20 cellular contexts compared by ENCODE assay signal in the genomic region with DNA sequence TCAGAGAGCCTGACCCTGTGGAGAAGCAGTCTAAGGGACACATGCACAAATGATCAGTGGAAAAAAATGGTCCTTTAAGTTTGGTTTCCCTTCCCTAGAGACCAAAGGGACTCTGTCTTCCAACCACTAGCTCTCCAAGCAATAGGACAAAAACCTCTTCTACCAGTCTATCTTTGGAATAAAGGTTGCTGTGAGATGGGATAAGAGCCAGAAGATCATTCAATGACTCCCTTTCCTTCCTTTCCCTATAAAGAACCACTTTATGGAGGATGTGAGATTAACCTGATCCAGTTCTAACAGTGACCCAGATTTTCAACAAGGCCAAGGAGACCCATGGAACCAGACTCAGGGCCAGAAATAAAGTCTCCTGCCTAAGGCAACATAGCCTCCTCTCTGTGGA.
A peak's percentile ranks its signal among the peaks of the same experiment; 100 is the strongest.
DNase-seq lines count a peak whose midpoint lies in the region; ATAC-seq, FAIRE-seq and TF ChIP-seq lines count a peak whose summit lies in the region.
"Had no signal": no experiment of that assay in that cellular context is flagged by ENCODE, and none has a peak within 500 bp of the region (broad histone marks: within the 10 kb centered on the region; RNA-seq: fewer than 3 reads in every experiment).

No MANE protein-coding gene starts in this region.

- H3K9ac ChIP-seq in astrocyte (ENCODE audit: low read length), result no peak overlapping the region

- DNase-seq in heart right ventricle (no peak), left cardiac atrium (no peak), astrocyte (ENCODE audit: low read depth) (no peak), type B pancreatic cell (ENCODE audit: extremely low spot score, unreplicated experiment) (no peak), mucosa of gallbladder (ENCODE audit: low spot score) (no peak), NAMALWA (ENCODE audit: low spot score) (no peak)
- no peak for DNase-seq in naive thymus-derived CD8-positive, alpha-beta T cell
- DNase-seq in effector CD8-positive, alpha-beta T cell (lab: John Stamatoyannopoulos, UW), result no peak
- DNase-seq: activated CD4-positive, alpha-beta T cell treated with anti-CD3 and anti-CD28 coated beads for 48 hours; caudate nucleus; CD4-positive, alpha-beta T cell; DND-41; glutamatergic neuron; NCI-H1694 treated with DMSO at 0.1 percent for 48 hours; NCI-H774; SHP77 treated with DMSO at 0.1 percent for 48 hours; stimulated activated CD4-positive, alpha-beta T cell treated with anti-CD3 and anti-CD28 coated beads, Interleukin-15, amount 100 ng/mL, for 24 hours had no signal

- TF ChIP-seq CTCF in heart right ventricle (IDR thresholded peaks at IDR 0.05), result no peak
- TF ChIP-seq CTCF in astrocyte (IDR thresholded peaks at IDR 0.05; ENCODE audit: insufficient read depth, low read depth, low read length), result no peak
- TF ChIP-seq CTCF in type B pancreatic cell (conservative IDR thresholded peaks at IDR 0.05), result no peak

- H4K20me1 ChIP-seq in astrocyte (ENCODE audit: insufficient read depth, low read length), result peaks cover 15% of the 10 kb centered on the region

- no peaks in the 10 kb centered on the region for H3K27me3 ChIP-seq in heart right ventricle
- H3K27me3 ChIP-seq in astrocyte (ENCODE audit: insufficient read depth, low read length), result no peaks in the 10 kb centered on the region
- H3K27me3 ChIP-seq: suprapubic skin had no signal

- H3K27me3 Mint-ChIP-seq in astrocyte (ENCODE audit: low read depth, unreplicated experiment), result no peaks in the 10 kb centered on the region
- H3K27me3 Mint-ChIP-seq in naive thymus-derived CD8-positive, alpha-beta T cell, result no peaks in the 10 kb centered on the region
- no peaks in the 10 kb centered on the region for H3K27me3 Mint-ChIP-seq in type B pancreatic cell
- H3K27me3 Mint-ChIP-seq: CD4-positive, alpha-beta T cell had no signal

- H3K4me3 Mint-ChIP-seq in astrocyte (ENCODE audit: unreplicated experiment), result no peak overlapping the region
- no peak overlapping the region for H3K4me3 Mint-ChIP-seq in naive thymus-derived CD8-positive, alpha-beta T cell
- no peak overlapping the region for H3K4me3 Mint-ChIP-seq in type B pancreatic cell
- H3K4me3 Mint-ChIP-seq: CD4-positive, alpha-beta T cell had no signal

- H3K36me3 ChIP-seq in heart right ventricle (peaks cover 0 to 75% (median 16%) of the 10 kb centered on the region in 9 donors), astrocyte (ENCODE audit: insufficient read depth, low read length) (peaks cover 22% of the 10 kb centered on the region)

- peak; percentile 17 to 59 (median 46) for ATAC-seq in heart right ventricle
- ATAC-seq in left cardiac atrium, result no peak
- ATAC-seq in naive thymus-derived CD8-positive, alpha-beta T cell, result no peak
- ATAC-seq: K562 had no signal

- FAIRE-seq in astrocyte (lab: Jason Lieb, UNC), result no peak
- FAIRE-seq: H1, K562 had no signal

- intact Hi-C loops in heart right ventricle (cut with DNase I) (loop anchor here in 1 of 10 donors (5.0 kb wide), 1 partner anchor 115 kb away; no protein-coding TSS in a partner anchor), left cardiac atrium (cut with DNase I) (no loop called here)

- H3K4me1 Mint-ChIP-seq in astrocyte (ENCODE audit: low read depth, unreplicated experiment), result peaks cover 20% of the 10 kb centered on the region
- peaks cover 8 to 20% (median 12%) of the 10 kb centered on the region in 4 donors for H3K4me1 Mint-ChIP-seq in naive thymus-derived CD8-positive, alpha-beta T cell
- H3K4me1 Mint-ChIP-seq in type B pancreatic cell (ENCODE audit: unreplicated experiment), result peaks cover 6% of the 10 kb centered on the region

- H3K79me2 ChIP-seq in astrocyte (ENCODE audit: insufficient read depth, low read length), result peaks cover 13% of the 10 kb centered on the region

- H3K27ac Mint-ChIP-seq in astrocyte (ENCODE audit: unreplicated experiment), result peak overlapping the region; percentile 41
- peak overlapping the region in 7 of 10 donors; percentile 2 to 79 (median 38) for H3K27ac Mint-ChIP-seq in naive thymus-derived CD8-positive, alpha-beta T cell
- H3K27ac Mint-ChIP-seq in type B pancreatic cell, result peak overlapping the region; percentile 9
- H3K27ac Mint-ChIP-seq: CD4-positive, alpha-beta T cell had no signal

- POLR2A ChIA-PET in naive thymus-derived CD8-positive, alpha-beta T cell (lab: Charles Lee), result no interaction called here

- H3K4me1 ChIP-seq in heart right ventricle, result peaks cover 0 to 64% (median 39%) of the 10 kb centered on the region in 9 donors
- peaks cover 8% of the 10 kb centered on the region for H3K4me1 ChIP-seq in astrocyte (ENCODE audit: insufficient read depth, low read length)

- H2AFZ ChIP-seq in astrocyte (ENCODE audit: low read depth, low read length), result no peak overlapping the region

- no peak overlapping the region for H3K4me3 ChIP-seq in heart right ventricle
- H3K4me3 ChIP-seq in astrocyte (ENCODE audit: insufficient read depth, low read depth, low read length), result no peak overlapping the region
- H3K4me3 ChIP-seq: K562, suprapubic skin had no signal

- H3K36me3 Mint-ChIP-seq in astrocyte (ENCODE audit: low read depth, unreplicated experiment), result peaks cover 28% of the 10 kb centered on the region
- peaks cover 0 to 20% (median 5%) of the 10 kb centered on the region in 3 donors for H3K36me3 Mint-ChIP-seq in naive thymus-derived CD8-positive, alpha-beta T cell
- H3K36me3 Mint-ChIP-seq in type B pancreatic cell, result peaks cover 15% of the 10 kb centered on the region

- H3K27ac ChIP-seq in heart right ventricle (peak overlapping the region in 8 of 10 donors; percentile 2 to 54 (median 38)), astrocyte (ENCODE audit: low read depth, low read length) (peak overlapping the region; percentile 25)
- H3K27ac ChIP-seq: suprapubic skin had no signal

- peak overlapping the region; percentile 33 for H3K4me2 ChIP-seq in astrocyte (ENCODE audit: low read length)

- H3K9me3 ChIP-seq in heart right ventricle, result no peaks in the 10 kb centered on the region
- no peaks in the 10 kb centered on the region for H3K9me3 ChIP-seq in astrocyte (ENCODE audit: insufficient read depth, low read depth, low read length)
- H3K9me3 ChIP-seq: suprapubic skin had no signal

- H3K9me3 Mint-ChIP-seq in astrocyte (ENCODE audit: unreplicated experiment) (no peaks in the 10 kb centered on the region), type B pancreatic cell (no peaks in the 10 kb centered on the region)
- H3K9me3 Mint-ChIP-seq in naive thymus-derived CD8-positive, alpha-beta T cell, result no peaks in the 10 kb centered on the region
- H3K9me3 Mint-ChIP-seq: CD4-positive, alpha-beta T cell had no signal

Comparison
In these comparisons a context has a peak if more than half of its experiments do, and no peak if none do; other contexts are left out.
1. ATAC-seq: peak in heart right ventricle (8 of 8); none in left cardiac atrium (0 of 2) and naive thymus-derived CD8-positive, alpha-beta T cell (0 of 2).
2. Peak in every context shown above with its lines, with median percentiles within 50 percentile points of each other: H3K27ac Mint-ChIP-seq.